In the genomic region with DNA sequence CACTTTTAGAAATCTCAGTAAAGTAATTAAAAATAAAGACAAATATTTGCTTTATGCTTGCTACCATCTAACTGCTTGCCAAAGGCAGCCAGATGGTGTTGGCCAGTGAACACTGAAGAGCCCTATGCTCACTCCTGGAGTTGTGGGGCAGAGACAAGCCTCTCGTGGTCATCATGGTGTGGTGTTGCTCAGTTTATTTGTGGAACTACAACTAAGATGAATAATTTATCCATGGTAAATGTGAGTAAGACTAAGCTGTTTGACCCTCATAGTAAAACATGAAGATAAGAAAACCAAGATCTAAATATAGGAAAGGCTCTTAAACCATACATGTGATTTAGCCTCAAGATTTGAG, we compare ENCODE assay signal across 1 cellular context.
TF ChIP-seq lines count a peak whose summit lies in the region.

No MANE protein-coding gene starts in this region.

TF ChIP-seq in IMR-90, 13 proteins besides CTCF, POLR2A, EP300 and RAD21:
- no peak for TF ChIP-seq BHLHE40 (IDR thresholded peaks at IDR 0.05; ENCODE audit: low read depth, low read length)
- TF ChIP-seq CHD1 (IDR thresholded peaks at IDR 0.05; ENCODE audit: low read depth, low read length): no peak
- TF ChIP-seq, protein P1, sequence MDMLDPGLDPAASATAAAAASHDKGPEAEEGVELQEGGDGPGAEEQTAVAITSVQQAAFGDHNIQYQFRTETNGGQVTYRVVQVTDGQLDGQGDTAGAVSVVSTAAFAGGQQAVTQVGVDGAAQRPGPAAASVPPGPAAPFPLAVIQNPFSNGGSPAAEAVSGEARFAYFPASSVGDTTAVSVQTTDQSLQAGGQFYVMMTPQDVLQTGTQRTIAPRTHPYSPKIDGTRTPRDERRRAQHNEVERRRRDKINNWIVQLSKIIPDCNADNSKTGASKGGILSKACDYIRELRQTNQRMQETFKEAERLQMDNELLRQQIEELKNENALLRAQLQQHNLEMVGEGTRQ (IDR thresholded peaks at IDR 0.05; ENCODE audit: low read depth, low read length): no peak
- no peak for TF ChIP-seq RFX5 (IDR thresholded peaks at IDR 0.05; ENCODE audit: low read depth, low read length)
- TF ChIP-seq ELK1 (IDR thresholded peaks at IDR 0.05; ENCODE audit: borderline replicate concordance, low read depth, low read length): no peak
- no peak for TF ChIP-seq SMC3 (IDR thresholded peaks at IDR 0.05; ENCODE audit: low read depth, low read length)
- no peak for TF ChIP-seq MXI1 (IDR thresholded peaks at IDR 0.05; ENCODE audit: borderline replicate concordance, low read depth, low read length)
- no peak for TF ChIP-seq NFE2L2 (IDR thresholded peaks at IDR 0.05; ENCODE audit: low read depth, low read length)
- no peak for TF ChIP-seq MAZ (IDR thresholded peaks at IDR 0.05; ENCODE audit: borderline replicate concordance, low read depth, low read length)
- no peak for TF ChIP-seq MAFK (IDR thresholded peaks at IDR 0.05; ENCODE audit: low read depth, low read length)
- TF ChIP-seq RCOR1 (IDR thresholded peaks at IDR 0.05; ENCODE audit: insufficient replicate concordance, low read length): no peak
- no peak for TF ChIP-seq FOS (IDR thresholded peaks at IDR 0.05; ENCODE audit: low read depth, low read length)
- no peak for TF ChIP-seq CEBPB (IDR thresholded peaks at IDR 0.05; ENCODE audit: low read depth, low read length)
TF ChIP-seq in IMR-90: peak in this region for 0.
